In the genomic region with DNA sequence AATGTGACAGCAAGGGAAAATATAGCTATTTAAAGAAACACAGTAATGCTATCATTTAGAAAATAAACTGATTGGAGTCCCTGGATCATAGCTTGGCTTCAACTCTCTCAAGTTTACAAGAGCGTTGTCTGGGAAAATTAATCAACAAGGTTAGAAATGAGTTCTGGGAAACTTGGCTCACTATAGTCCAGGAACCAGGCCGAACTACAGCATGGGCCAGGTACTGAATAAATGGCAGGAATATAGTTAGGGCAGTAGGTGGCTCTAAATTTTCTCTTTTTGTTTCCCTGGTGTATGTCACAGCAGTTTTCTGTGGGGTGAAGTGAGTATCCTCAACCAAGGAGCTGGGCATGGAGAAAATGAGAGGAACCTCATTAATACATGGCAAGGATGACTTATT, we compare ENCODE assay signal across 23 cellular contexts.
DNase-seq lines count a peak whose midpoint lies in the region; ATAC-seq and TF ChIP-seq lines count a peak whose summit lies in the region.
"Had no signal": no experiment of that assay in that cellular context is flagged by ENCODE, and none has a peak within 500 bp of the region (broad histone marks: within the 10 kb centered on the region; RNA-seq: fewer than 3 reads in every experiment).

No MANE protein-coding gene starts in this region.

- no peak overlapping the region for H3K27ac ChIP-seq in CD8-positive, alpha-beta memory T cell (ENCODE audit: low read depth, low read length)
- peak overlapping the region; percentile 0 for H3K27ac ChIP-seq in neutrophil
- no peak overlapping the region for H3K27ac ChIP-seq in coronary artery
- H3K27ac ChIP-seq: C4-2B had no signal

- no peak overlapping the region for H3K4me3 ChIP-seq in CD8-positive, alpha-beta memory T cell (ENCODE audit: low read length)
- H3K4me3 ChIP-seq in neutrophil (ENCODE audit: low read depth in 1 of 2, low read length in 1 of 2) (no peak overlapping the region), coronary artery (no peak overlapping the region)
- H3K4me3 ChIP-seq: GM23338, HAP-1 had no signal

- H3K36me3 Mint-ChIP-seq in activated CD4-positive, alpha-beta memory T cell treated with anti-CD3 and anti-CD28 coated beads for 36 hours: peaks cover 70% of the 10 kb centered on the region
- H3K36me3 Mint-ChIP-seq in activated CD4-positive, alpha-beta memory T cell treated with anti-CD3 and anti-CD28 coated beads, Interleukin-2, amount 10 ng/mL, durations not matched to agents 7 days and 5 days (ENCODE audit: low read depth): peaks cover 89% of the 10 kb centered on the region
- peaks cover 11 to 92% (median 24%) of the 10 kb centered on the region in 3 donors for H3K36me3 Mint-ChIP-seq in CD8-positive, alpha-beta memory T cell

- H3K4me1 Mint-ChIP-seq in activated CD4-positive, alpha-beta memory T cell treated with anti-CD3 and anti-CD28 coated beads for 36 hours (ENCODE audit: low read depth): peaks cover 7% of the 10 kb centered on the region
- H3K4me1 Mint-ChIP-seq in activated CD4-positive, alpha-beta memory T cell treated with anti-CD3 and anti-CD28 coated beads, Interleukin-2, amount 10 ng/mL, durations not matched to agents 7 days and 5 days: peaks cover 9% of the 10 kb centered on the region
- peaks cover 0 to 16% (median 11%) of the 10 kb centered on the region in 3 donors for H3K4me1 Mint-ChIP-seq in CD8-positive, alpha-beta memory T cell
- H3K4me1 Mint-ChIP-seq: GM23338 had no signal

- H3K27me3 Mint-ChIP-seq in activated CD4-positive, alpha-beta memory T cell treated with anti-CD3 and anti-CD28 coated beads for 36 hours: no peaks in the 10 kb centered on the region
- H3K27me3 Mint-ChIP-seq in activated CD4-positive, alpha-beta memory T cell treated with anti-CD3 and anti-CD28 coated beads, Interleukin-2, amount 10 ng/mL, durations not matched to agents 7 days and 5 days: no peaks in the 10 kb centered on the region
- H3K27me3 Mint-ChIP-seq in CD8-positive, alpha-beta memory T cell: peaks cover 0 to 1% of the 10 kb centered on the region in 2 donors

- DNase-seq in activated CD4-positive, alpha-beta memory T cell treated with anti-CD3 and anti-CD28 coated beads for 36 hours: no peak
- no peak for DNase-seq in activated CD4-positive, alpha-beta memory T cell treated with anti-CD3 and anti-CD28 coated beads, Interleukin-2, amount 10 ng/mL, durations not matched to agents 7 days and 5 days
- DNase-seq in Right ventricle myocardium superior (no peak), cardiac septum (ENCODE audit: low spot score) (no peak), cerebellar cortex (ENCODE audit: low spot score) (no peak), coronary artery (ENCODE audit: low spot score) (no peak)
- DNase-seq in CD8-positive, alpha-beta memory T cell: no peak
- DNase-seq: 8988T, AML-193, EL, GF-D8, Kasumi-1, NCI-H1417, NCI-H1694 treated with DMSO at 0.1 percent for 48 hours, NCI-H2081 treated with DMSO at 0.1 percent for 48 hours, NCI-H2171 treated with DMSO at 0.1 percent for 48 hours, NCI-H446, NCI-H526 treated with DMSO at 0.1 percent for 48 hours, OCI-M1 had no signal

- TF ChIP-seq CTCF in neutrophil (IDR thresholded peaks at IDR 0.05) (no peak), coronary artery (IDR thresholded peaks at IDR 0.05) (no peak)

- CTCF ChIA-PET in activated CD4-positive, alpha-beta memory T cell treated with anti-CD3 and anti-CD28 coated beads for 36 hours (lab: Charles Lee): no interaction called here
- CTCF ChIA-PET in activated CD4-positive, alpha-beta memory T cell treated with anti-CD3 and anti-CD28 coated beads, Interleukin-2, amount 10 ng/mL, durations not matched to agents 7 days and 5 days (lab: Charles Lee): no interaction called here
- CTCF ChIA-PET in CD8-positive, alpha-beta memory T cell (lab: Charles Lee): interaction anchor here (0.6 kb wide), 1 partner anchor 28 kb away, joined by 3 read pairs; no protein-coding TSS in a partner anchor

- H3K36me3 ChIP-seq in CD8-positive, alpha-beta memory T cell (ENCODE audit: insufficient read depth, low read length): peaks cover 56% of the 10 kb centered on the region
- peaks cover 94% of the 10 kb centered on the region for H3K36me3 ChIP-seq in neutrophil

- peak; percentile 41 for ATAC-seq in Right ventricle myocardium superior (ENCODE audit: poor library complexity)
- ATAC-seq: GM23338 had no signal

- no peaks in the 10 kb centered on the region for H3K9me3 Mint-ChIP-seq in activated CD4-positive, alpha-beta memory T cell treated with anti-CD3 and anti-CD28 coated beads for 36 hours
- no peaks in the 10 kb centered on the region for H3K9me3 Mint-ChIP-seq in activated CD4-positive, alpha-beta memory T cell treated with anti-CD3 and anti-CD28 coated beads, Interleukin-2, amount 10 ng/mL, durations not matched to agents 7 days and 5 days
- no peaks in the 10 kb centered on the region for H3K9me3 Mint-ChIP-seq in CD8-positive, alpha-beta memory T cell
- H3K9me3 Mint-ChIP-seq: GM23338 had no signal

- H3K27me3 ChIP-seq in CD8-positive, alpha-beta memory T cell (ENCODE audit: insufficient read depth, low read length, poor library complexity, severe bottlenecking): no peaks in the 10 kb centered on the region
- no peaks in the 10 kb centered on the region for H3K27me3 ChIP-seq in neutrophil

- no peaks in the 10 kb centered on the region for H3K4me1 ChIP-seq in CD8-positive, alpha-beta memory T cell (ENCODE audit: insufficient read depth, low read length)
- no peaks in the 10 kb centered on the region for H3K4me1 ChIP-seq in neutrophil (ENCODE audit: control insufficient read depth in 1 of 2, insufficient read depth in 1 of 2, low read depth in 1 of 2, low read length in 1 of 2)
- H3K4me1 ChIP-seq: HAP-1 had no signal

- peak overlapping the region; percentile 21 for H3K27ac Mint-ChIP-seq in activated CD4-positive, alpha-beta memory T cell treated with anti-CD3 and anti-CD28 coated beads for 36 hours
- H3K27ac Mint-ChIP-seq in activated CD4-positive, alpha-beta memory T cell treated with anti-CD3 and anti-CD28 coated beads, Interleukin-2, amount 10 ng/mL, durations not matched to agents 7 days and 5 days: no peak overlapping the region
- peak overlapping the region in 5 of 8 donors; percentile 37 to 73 (median 45) for H3K27ac Mint-ChIP-seq in CD8-positive, alpha-beta memory T cell
- H3K27ac Mint-ChIP-seq: GM23338 had no signal

- no peaks in the 10 kb centered on the region for H3K9me3 ChIP-seq in CD8-positive, alpha-beta memory T cell (ENCODE audit: low read length)
- H3K9me3 ChIP-seq in neutrophil: no peaks in the 10 kb centered on the region
- H3K9me3 ChIP-seq: HAP-1 had no signal

- no peak overlapping the region for H3K4me3 Mint-ChIP-seq in activated CD4-positive, alpha-beta memory T cell treated with anti-CD3 and anti-CD28 coated beads for 36 hours
- no peak overlapping the region for H3K4me3 Mint-ChIP-seq in activated CD4-positive, alpha-beta memory T cell treated with anti-CD3 and anti-CD28 coated beads, Interleukin-2, amount 10 ng/mL, durations not matched to agents 7 days and 5 days
- no peak overlapping the region for H3K4me3 Mint-ChIP-seq in CD8-positive, alpha-beta memory T cell
- H3K4me3 Mint-ChIP-seq: GM23338 had no signal

- intact Hi-C loops in activated CD4-positive, alpha-beta memory T cell treated with anti-CD3 and anti-CD28 coated beads for 36 hours (cut with micrococcal nuclease): no loop called here
- intact Hi-C loops in Right ventricle myocardium superior (cut with DNase I) (no loop called here), cardiac septum (cut with DNase I) (no loop called here)

- POLR2A ChIA-PET in activated CD4-positive, alpha-beta memory T cell treated with anti-CD3 and anti-CD28 coated beads for 36 hours (lab: Charles Lee): no interaction called here
- POLR2A ChIA-PET in activated CD4-positive, alpha-beta memory T cell treated with anti-CD3 and anti-CD28 coated beads, Interleukin-2, amount 10 ng/mL, durations not matched to agents 7 days and 5 days (lab: Charles Lee): interaction anchor here (1.2 kb wide), 1 partner anchor 19 kb away, joined by 3 read pairs; no protein-coding TSS in a partner anchor
- POLR2A ChIA-PET in CD8-positive, alpha-beta memory T cell (lab: Charles Lee): no interaction called here
